Comparison of ENCODE assay signal across 23 cellular contexts in the genomic region with DNA sequence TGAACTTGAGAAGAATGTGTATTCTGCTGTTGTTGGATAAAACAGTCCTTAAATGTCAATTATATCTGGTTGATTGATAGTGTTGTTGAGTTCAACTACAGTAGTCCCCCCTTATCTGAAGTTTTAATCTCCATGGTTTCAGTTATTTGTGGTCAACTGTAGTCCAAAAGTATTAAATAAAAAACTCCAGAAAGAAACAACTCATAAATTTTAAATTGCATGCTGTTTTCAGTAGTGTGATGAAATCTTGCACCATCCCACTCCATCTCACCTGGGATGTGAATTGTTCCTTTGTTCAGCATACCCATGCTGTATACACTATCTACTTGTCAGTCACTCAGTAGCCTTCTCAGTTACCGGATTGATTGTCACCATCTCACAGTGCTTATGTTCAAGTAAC. TPM values are rescaled to one million over a fixed set of nuclear protein-coding genes. Genes with fewer than 3 reads are reported as not detected.
DNase-seq lines count a peak whose midpoint lies in the region; ATAC-seq and TF ChIP-seq lines count a peak whose summit lies in the region.
"Had no signal": no experiment of that assay in that cellular context is flagged by ENCODE, and none has a peak within 500 bp of the region (broad histone marks: within the 10 kb centered on the region; RNA-seq: fewer than 3 reads in every experiment).

No MANE protein-coding gene starts in this region.

- intact Hi-C loops in lower leg skin (cut with DNase I; ENCODE audit: low total_unique reads): no loop called here

- ATAC-seq in HG02884 (IDR thresholded peaks at IDR 0.05; ENCODE audit: unreplicated experiment): no peak
- ATAC-seq in GM21529 (IDR thresholded peaks at IDR 0.05; ENCODE audit: unreplicated experiment): no peak
- ATAC-seq: heart left ventricle, left lobe of liver had no signal

- H3K27ac ChIP-seq in epithelial cell of prostate: peak overlapping the region; percentile 1
- H3K27ac ChIP-seq: colonic mucosa, heart left ventricle, stomach had no signal

- WGBS in lower leg skin, 2 donors: 68 to 72% methylated on average over 1 of the region's 1 CpG

- no peak for TF ChIP-seq POLR2A in lower leg skin (IDR thresholded peaks at IDR 0.05)

- DNase-seq in AG09309 (ENCODE audit: low read depth) (peak; percentile 48), ELR (ENCODE audit: low read depth) (peak; percentile 17), SK-N-DZ (ENCODE audit: low spot score) (peak; percentile 81), epithelial cell of prostate (ENCODE audit: low read depth, low spot score) (no peak), NCI-H345 treated with DMSO at 0.1 percent for 48 hours (lab: John Stamatoyannopoulos, UW; ENCODE audit: unreplicated experiment) (no peak), lower leg skin (ENCODE audit: low spot score in 2 of 2) (no peak)
- DNase-seq: activated CD4-positive, alpha-beta T cell treated with anti-CD3 and anti-CD28 coated beads, Interleukin-2, amount 50 U/mL, for 48 hours; activated naive CD4-positive, alpha-beta T cell treated with anti-CD3 and anti-CD28 coated beads for 36 hours; colonic mucosa; DMS79 treated with DMSO at 0.1 percent for 48 hours; endodermal cell; H9; heart left ventricle; NCI-H1436 treated with DMSO at 0.1 percent for 48 hours; NCI-H2171 treated with DMSO at 0.1 percent for 48 hours; Right ventricle myocardium superior; stimulated activated CD4-positive, alpha-beta T cell treated with anti-CD3 and anti-CD28 coated beads, Interleukin-1b, Interleukin-23, amount 100 ng/mL, for 48 hours; stomach; trophoblast cell had no signal

- H3K4me3 ChIP-seq in AG09309 (ENCODE audit: control insufficient read depth, low read depth, low read length) (no peak overlapping the region), lower leg skin (ENCODE audit: low read depth, poor library complexity, severe bottlenecking) (no peak overlapping the region)
- H3K4me3 ChIP-seq: colonic mucosa, heart left ventricle, stomach had no signal

- no peak for TF ChIP-seq CTCF in AG09309 (IDR thresholded peaks at IDR 0.05; ENCODE audit: control insufficient read depth, insufficient read depth, low read depth, low read length, missing control alignments)
- no peak for TF ChIP-seq CTCF in lower leg skin (IDR thresholded peaks at IDR 0.05)

RNA-seq across cellular contexts. Expression of gene AOAH, which starts 57.3 kb away (rescaled TPM):
- 0.06 and 0.43 TPM in 2 replicates for polyA plus RNA-seq in SK-N-DZ (2014; cell fraction: cytosol; rRNA removed)
- 0.23 and 0.56 TPM in 2 replicates for polyA plus RNA-seq in SK-N-DZ (2014; cell fraction: nucleus; rRNA removed)
- 1 to 10 TPM in 3 of 4 donors, under 1 TPM in 1; 0.69 to 3.2 (median 2.2) TPM for total RNA-seq in lower leg skin
- total RNA-seq: neural crest cell had no signal

Comparison
In these comparisons a context has a peak if more than half of its experiments do, and no peak if none do; other contexts are left out.
1. DNase-seq: peak in AG09309 (single experiment), ELR (single experiment) and SK-N-DZ (single experiment); none in epithelial cell of prostate (single experiment), NCI-H345 treated with DMSO at 0.1 percent for 48 hours (single experiment) and lower leg skin (0 of 2).